8 cellular contexts compared by ENCODE assay signal in the genomic region with DNA sequence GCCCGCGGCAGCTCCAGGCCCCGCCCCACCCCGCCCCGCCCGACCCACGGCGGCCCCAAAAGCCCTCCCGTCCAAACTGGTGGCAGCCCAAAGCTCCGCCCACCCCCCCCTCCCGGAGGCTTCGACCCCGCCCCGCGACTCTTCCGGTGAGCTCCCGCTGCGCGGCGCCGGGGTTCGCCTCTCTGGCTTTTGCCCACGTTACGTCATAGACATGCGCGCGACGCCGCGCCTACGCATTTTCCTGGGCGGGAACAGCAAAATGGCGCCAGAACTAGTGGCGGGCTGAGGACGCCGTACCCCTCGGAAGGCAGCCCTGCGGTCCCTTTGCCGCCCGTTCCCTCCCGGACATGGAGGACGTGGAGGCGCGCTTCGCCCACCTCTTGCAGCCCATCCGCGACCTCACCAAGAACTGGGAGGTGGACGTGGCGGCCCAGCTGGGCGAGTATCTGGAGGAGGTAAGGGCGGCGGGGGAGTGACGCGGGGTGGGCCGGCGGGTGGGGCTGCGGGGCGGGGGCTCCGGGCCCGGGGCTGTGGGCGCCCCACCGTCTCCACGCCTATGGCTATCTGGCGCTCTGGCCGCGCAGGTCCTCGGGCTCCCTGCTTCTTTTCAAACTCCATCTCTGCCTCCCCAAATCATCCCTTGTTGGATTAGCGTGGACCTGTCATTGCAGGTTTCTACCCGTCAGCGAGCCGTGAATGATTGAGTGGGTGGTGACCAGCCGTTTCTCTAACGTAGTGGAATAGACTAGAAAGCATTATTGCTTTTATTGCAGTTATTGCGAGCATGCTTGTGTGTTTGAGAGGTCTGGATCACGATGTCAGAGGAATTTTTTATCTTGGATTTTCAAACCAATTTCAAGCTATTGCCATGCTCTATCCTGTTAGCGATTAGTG. TPM values are rescaled to one million over a fixed set of nuclear protein-coding genes. Genes with fewer than 3 reads are reported as not detected.
DNase-seq lines count a peak whose midpoint lies in the region; ATAC-seq and TF ChIP-seq lines count a peak whose summit lies in the region.

Gene NCAPH2 (plus strand): TSS at position 234 of the 894 bp plus-strand sequence. CDS start 114 bp downstream, at position 348.

- peaks cover 18% of the 10 kb centered on the region for H3K36me3 Mint-ChIP-seq in activated T-helper 2 cell treated with anti-CD3 and anti-CD28 coated beads, Interferon-gamma antibody, Interleukin-2, Interleukin-4, amounts not matched to agents 10 μg/mL and 5 μg/mL and 100 μg/mL, durations not matched to agents 14 hours and 24 hours and 36 hours (ENCODE audit: low read depth)
- peaks cover 0 to 14% (median 0%) of the 10 kb centered on the region in 3 donors for H3K36me3 Mint-ChIP-seq in naive thymus-derived CD8-positive, alpha-beta T cell

- DNase-seq in DMS79 (lab: John Stamatoyannopoulos, UW) (peak; percentile 73), RKO (ENCODE audit: low spot score) (peak; percentile 95), fibroblast of peridontal ligament (ENCODE audit: extremely low read depth) (peak; percentile 95)
- peak; percentile 96 for DNase-seq in activated T-helper 2 cell treated with anti-CD3 and anti-CD28 coated beads, Interferon-gamma antibody, Interleukin-2, Interleukin-4, amounts not matched to agents 10 μg/mL and 5 μg/mL and 100 μg/mL, durations not matched to agents 14 hours and 24 hours and 36 hours (ENCODE audit: low spot score)
- DNase-seq in naive thymus-derived CD8-positive, alpha-beta T cell, result peak in 8 of 10 donors; percentile 95 to 98 (median 97)
- DNase-seq in stimulated activated naive CD4-positive, alpha-beta T cell (lab: John Stamatoyannopoulos, UW), result peak in 5 of 6 experiments; percentile 96 to 100 (median 100)

- no peaks in the 10 kb centered on the region for H3K9me3 Mint-ChIP-seq in activated T-helper 2 cell treated with anti-CD3 and anti-CD28 coated beads, Interferon-gamma antibody, Interleukin-2, Interleukin-4, amounts not matched to agents 10 μg/mL and 5 μg/mL and 100 μg/mL, durations not matched to agents 14 hours and 24 hours and 36 hours
- H3K9me3 Mint-ChIP-seq in naive thymus-derived CD8-positive, alpha-beta T cell, result no peaks in the 10 kb centered on the region

- no peaks in the 10 kb centered on the region for H3K27me3 ChIP-seq in KMS-11 (ENCODE audit: insufficient read depth, low read depth)

- H3K27me3 Mint-ChIP-seq in activated T-helper 2 cell treated with anti-CD3 and anti-CD28 coated beads, Interferon-gamma antibody, Interleukin-2, Interleukin-4, amounts not matched to agents 10 μg/mL and 5 μg/mL and 100 μg/mL, durations not matched to agents 14 hours and 24 hours and 36 hours (ENCODE audit: low read depth), result no peaks in the 10 kb centered on the region
- H3K27me3 Mint-ChIP-seq in naive thymus-derived CD8-positive, alpha-beta T cell, result no peaks in the 10 kb centered on the region

- peak within 1 kb of the TSS; percentile 76 for H3K9ac ChIP-seq in KMS-11

- H3K4me1 ChIP-seq in KMS-11 (ENCODE audit: low read depth, poor library complexity, severe bottlenecking), result peaks cover 13% of the 10 kb centered on the region

- H3K4me3 Mint-ChIP-seq in activated T-helper 2 cell treated with anti-CD3 and anti-CD28 coated beads, Interferon-gamma antibody, Interleukin-2, Interleukin-4, amounts not matched to agents 10 μg/mL and 5 μg/mL and 100 μg/mL, durations not matched to agents 14 hours and 24 hours and 36 hours (ENCODE audit: low read depth), result peak within 1 kb of the TSS; percentile 96
- peak within 1 kb of the TSS; percentile 90 to 96 (median 94) for H3K4me3 Mint-ChIP-seq in naive thymus-derived CD8-positive, alpha-beta T cell

- peak within 1 kb of the TSS; percentile 75 for H3K4me2 ChIP-seq in KMS-11

- peak; percentile 63 for ATAC-seq in GM21737 (IDR thresholded peaks at IDR 0.05; ENCODE audit: unreplicated experiment)
- peak; percentile 73 to 77 for ATAC-seq in naive thymus-derived CD8-positive, alpha-beta T cell

- POLR2A ChIA-PET in naive thymus-derived CD8-positive, alpha-beta T cell (lab: Charles Lee), result interaction anchor here (0.6 to 7.9 kb wide), 33 partner anchors 10 to 307 kb away, joined by 3 to 128 read pairs (median 4); partner anchors contain the start of genes ARSA, CHKB, DENND6B and SCO2

- peak within 1 kb of the TSS; percentile 94 for H3K27ac Mint-ChIP-seq in activated T-helper 2 cell treated with anti-CD3 and anti-CD28 coated beads, Interferon-gamma antibody, Interleukin-2, Interleukin-4, amounts not matched to agents 10 μg/mL and 5 μg/mL and 100 μg/mL, durations not matched to agents 14 hours and 24 hours and 36 hours
- H3K27ac Mint-ChIP-seq in naive thymus-derived CD8-positive, alpha-beta T cell, result peak within 1 kb of the TSS; percentile 85 to 100 (median 96)

- H3K79me2 ChIP-seq in KMS-11 (ENCODE audit: insufficient read depth, low read depth), result peaks cover 52% of the 10 kb centered on the region

- H3K27ac ChIP-seq in KMS-11, result peak within 1 kb of the TSS; percentile 63

- no peak within 1 kb of the TSS for H3K4me3 ChIP-seq in KMS-11 (IDR thresholded peaks at IDR 0.05; ENCODE audit: insufficient read depth, low read depth, low read length)

- intact Hi-C loops in activated T-helper 2 cell treated with anti-CD3 and anti-CD28 coated beads, Interferon-gamma antibody, Interleukin-2, Interleukin-4, amounts not matched to agents 10 μg/mL and 5 μg/mL and 100 μg/mL, durations not matched to agents 14 hours and 24 hours and 36 hours (cut with micrococcal nuclease), result loop anchor here (1.0 to 2.0 kb wide), 2 partner anchors 17 to 75 kb away; partner anchors contain the start of genes CHKB and SCO2

- H3K4me1 Mint-ChIP-seq in activated T-helper 2 cell treated with anti-CD3 and anti-CD28 coated beads, Interferon-gamma antibody, Interleukin-2, Interleukin-4, amounts not matched to agents 10 μg/mL and 5 μg/mL and 100 μg/mL, durations not matched to agents 14 hours and 24 hours and 36 hours (ENCODE audit: low read depth), result peaks cover 16% of the 10 kb centered on the region
- peaks cover 2 to 25% (median 16%) of the 10 kb centered on the region in 4 donors for H3K4me1 Mint-ChIP-seq in naive thymus-derived CD8-positive, alpha-beta T cell

- H3K36me3 ChIP-seq in KMS-11 (ENCODE audit: insufficient read depth), result no peaks in the 10 kb centered on the region

- H4K20me1 ChIP-seq in KMS-11 (ENCODE audit: insufficient read depth), result no peaks in the 10 kb centered on the region

- H2AFZ ChIP-seq in KMS-11 (ENCODE audit: low read depth), result peak within 1 kb of the TSS; percentile 54; the same call in 1 of the 2 replicates

- no peak for TF ChIP-seq CTCF in KMS-11 (conservative IDR thresholded peaks at IDR 0.05; ENCODE audit: low read depth, low read length)

RNA-seq across cellular contexts. Expression of gene NCAPH2, which starts in this region (rescaled TPM):
- 112 and 115 TPM in 2 replicates for total RNA-seq in activated T-helper 2 cell treated with anti-CD3 and anti-CD28 coated beads, Interferon-gamma antibody, Interleukin-2, Interleukin-4, amounts not matched to agents 10 μg/mL and 5 μg/mL and 100 μg/mL, durations not matched to agents 14 hours and 24 hours and 36 hours
- total RNA-seq in naive thymus-derived CD8-positive, alpha-beta T cell, result 10 to 100 TPM; 77.9 to 81.9 TPM
- 10 to 100 TPM; 34.8 to 41.5 (median 40.1) TPM for polyA plus RNA-seq in naive thymus-derived CD8-positive, alpha-beta T cell
